In genomic region chr14:23041729-23042128, GRCh38 we compare ENCODE assay signal across 22 cellular contexts. TPM values are rescaled to one million over a fixed set of nuclear protein-coding genes. Genes with fewer than 3 reads are reported as not detected.
DNase-seq lines count a peak whose midpoint lies in the region; ATAC-seq, FAIRE-seq and TF ChIP-seq lines count a peak whose summit lies in the region.
"Had no signal": no experiment of that assay in that cellular context is flagged by ENCODE, and none has a peak within 500 bp of the region (broad histone marks: within the 10 kb centered on the region; RNA-seq: fewer than 3 reads in every experiment).

No MANE protein-coding gene starts in this region.

- FAIRE-seq in RCC 7860 (lab: Jason Lieb, UNC): no peak
- FAIRE-seq: GM12878 had no signal

- TF ChIP-seq CTCF in HFFc6 (IDR thresholded peaks at IDR 0.05) (no peak), foreskin keratinocyte (conservative IDR thresholded peaks at IDR 0.05) (no peak), left ventricle myocardium inferior (IDR thresholded peaks at IDR 0.05; ENCODE audit: borderline replicate concordance) (no peak)

- no peaks in the 10 kb centered on the region for H3K36me3 ChIP-seq in left ventricle myocardium inferior
- H3K36me3 ChIP-seq: HAP-1 had no signal

- peaks cover 6% of the 10 kb centered on the region for H3K27me3 Mint-ChIP-seq in HFFc6 (ENCODE audit: insufficient read depth)
- H3K27me3 Mint-ChIP-seq: IgD-negative memory B cell, T-cell had no signal

- peak overlapping the region; percentile 43; the same call in 1 of the 2 replicates for H3K27ac Mint-ChIP-seq in HFFc6
- H3K27ac Mint-ChIP-seq: IgD-negative memory B cell, T-cell had no signal

- H3K4me1 ChIP-seq in foreskin keratinocyte: no peaks in the 10 kb centered on the region
- peaks cover 27% of the 10 kb centered on the region for H3K4me1 ChIP-seq in left ventricle myocardium inferior
- H3K4me1 ChIP-seq: HAP-1 had no signal

- intact Hi-C loops in left ventricle myocardium inferior (cut with micrococcal nuclease): no loop called here

- H3K9me3 Mint-ChIP-seq in HFFc6: no peaks in the 10 kb centered on the region
- H3K9me3 Mint-ChIP-seq: IgD-negative memory B cell, T-cell had no signal

- no peaks in the 10 kb centered on the region for H3K9me3 ChIP-seq in left ventricle myocardium inferior (replicated peaks)
- H3K9me3 ChIP-seq: HAP-1 had no signal

- peak; percentile 62 for ATAC-seq in foreskin keratinocyte
- no peak for ATAC-seq in HG03457 (IDR thresholded peaks at IDR 0.05; ENCODE audit: unreplicated experiment)
- no peak for ATAC-seq in HG02973 (IDR thresholded peaks at IDR 0.05; ENCODE audit: unreplicated experiment)
- ATAC-seq in GM19463 (IDR thresholded peaks at IDR 0.05; ENCODE audit: unreplicated experiment): no peak
- ATAC-seq: GM12878, T-cell had no signal

- DNase-seq in Daoy (ENCODE audit: low read depth) (peak; percentile 34), HFFc6 (peak; percentile 34), RCC 7860 (ENCODE audit: low spot score) (peak; percentile 39), foreskin keratinocyte (peak in 1 of 2 donors; percentile 31), left ventricle myocardium inferior (no peak)
- DNase-seq: ACHN, DMS79 treated with DMSO at 0.1 percent for 48 hours, GF-D8, Kasumi-1, NCI-H1105 treated with DMSO at 0.1 percent for 48 hours, NCI-H1694 treated with DMSO at 0.1 percent for 48 hours, NCI-H524 treated with DMSO at 0.1 percent for 48 hours, PC-9, Right ventricle myocardium superior, T-cell had no signal

- no peak overlapping the region for H3K4me3 Mint-ChIP-seq in HFFc6
- H3K4me3 Mint-ChIP-seq: CD14-positive monocyte, IgD-negative memory B cell, T-cell had no signal

- no peaks in the 10 kb centered on the region for H3K27me3 ChIP-seq in foreskin keratinocyte
- H3K27me3 ChIP-seq in left ventricle myocardium inferior (ENCODE audit: low read depth): no peaks in the 10 kb centered on the region

- H3K4me1 Mint-ChIP-seq in HFFc6 (ENCODE audit: low read depth): peaks cover 32% of the 10 kb centered on the region
- H3K4me1 Mint-ChIP-seq: IgD-negative memory B cell, T-cell had no signal

- H3K27ac ChIP-seq in foreskin keratinocyte (no peak overlapping the region), left ventricle myocardium inferior (replicated peaks) (no peak overlapping the region)
- H3K27ac ChIP-seq: PC-9 had no signal

- no peaks in the 10 kb centered on the region for H3K36me3 Mint-ChIP-seq in HFFc6 (ENCODE audit: low read depth)
- H3K36me3 Mint-ChIP-seq: CD14-positive monocyte, IgD-negative memory B cell, T-cell had no signal

- no peak overlapping the region for H3K4me3 ChIP-seq in left ventricle myocardium inferior
- H3K4me3 ChIP-seq: GM12878, HAP-1, PC-9 had no signal

RNA-seq across cellular contexts. Expression of gene PSMB11, which starts 0.3 kb away (rescaled TPM):
- total RNA-seq in Daoy (2014; rRNA removed; shearing (Covaris generic)): not detected in 2 replicates
- under 1 TPM in 1 of 6 experiments, not detected in 5; 0.12 TPM for total RNA-seq in HFFc6 (2021; fragmentation: NEBNext Ultra II Directional; extraction: Animal tissue kit (Norgen Biotek cat#: 25700))
- total RNA-seq in foreskin keratinocyte (not detected in 2 replicates), left ventricle myocardium inferior (not detected)
- not detected in 2 replicates for polyA plus RNA-seq in foreskin keratinocyte
- total RNA-seq: GM12878, PC-9, Right ventricle myocardium superior had no signal
- polyA plus RNA-seq: CD14-positive monocyte, GM12878, IgD-negative memory B cell had no signal

RNA-seq across cellular contexts. Expression of gene PSMB5, which starts 7.0 kb away (rescaled TPM):
- 476 and 523 TPM in 2 replicates for total RNA-seq in Daoy (2014; rRNA removed; shearing (Covaris generic))
- 100 to 1,000 TPM; 221 to 259 (median 241) TPM for total RNA-seq in HFFc6 (2021; fragmentation: NEBNext Ultra II Directional; extraction: Animal tissue kit (Norgen Biotek cat#: 25700))
- total RNA-seq in foreskin keratinocyte: 184 and 230 TPM in 2 replicates
- 262 and 290 TPM in 2 replicates for polyA plus RNA-seq in foreskin keratinocyte
- total RNA-seq in left ventricle myocardium inferior: 118 TPM

RNA-seq across cellular contexts. Expression of gene CDH24, which starts 15.6 kb away (rescaled TPM):
- 4.2 and 5.5 TPM in 2 replicates for total RNA-seq in Daoy (2014; rRNA removed; shearing (Covaris generic))
- total RNA-seq in HFFc6 (2021; fragmentation: NEBNext Ultra II Directional; extraction: Animal tissue kit (Norgen Biotek cat#: 25700)): 10 to 100 TPM in 1 of 6 experiments, 1 to 10 TPM in 5; 6.4 to 11.2 (median 8.3) TPM
- total RNA-seq in foreskin keratinocyte: 7.1 and 8.5 TPM in 2 replicates
- polyA plus RNA-seq in foreskin keratinocyte: 7.6 and 10.3 TPM in 2 replicates
- total RNA-seq in left ventricle myocardium inferior: 2.1 TPM

RNA-seq across cellular contexts. Expression of gene C14orf93, which starts 31.8 kb away (rescaled TPM):
- 4.6 and 7.8 TPM in 2 replicates for total RNA-seq in Daoy (2014; rRNA removed; shearing (Covaris generic))
- 1 to 10 TPM; 3.6 to 7.0 (median 5.7) TPM for total RNA-seq in HFFc6 (2021; fragmentation: NEBNext Ultra II Directional; extraction: Animal tissue kit (Norgen Biotek cat#: 25700))
- total RNA-seq in foreskin keratinocyte (7.9 and 9.2 TPM in 2 replicates), left ventricle myocardium inferior (4.9 TPM)
- 6.2 and 7.6 TPM in 2 replicates for polyA plus RNA-seq in foreskin keratinocyte

RNA-seq across cellular contexts. Expression of gene ACIN1, which starts 53.2 kb away (rescaled TPM):
- 62.3 and 79.3 TPM in 2 replicates for total RNA-seq in Daoy (2014; rRNA removed; shearing (Covaris generic))
- total RNA-seq in HFFc6 (2021; fragmentation: NEBNext Ultra II Directional; extraction: Animal tissue kit (Norgen Biotek cat#: 25700)): 100 to 1,000 TPM; 128 to 150 (median 142) TPM
- total RNA-seq in foreskin keratinocyte (101 and 112 TPM in 2 replicates), left ventricle myocardium inferior (64.6 TPM)
- polyA plus RNA-seq in foreskin keratinocyte: 74.5 and 82.6 TPM in 2 replicates
